In the genomic region with DNA sequence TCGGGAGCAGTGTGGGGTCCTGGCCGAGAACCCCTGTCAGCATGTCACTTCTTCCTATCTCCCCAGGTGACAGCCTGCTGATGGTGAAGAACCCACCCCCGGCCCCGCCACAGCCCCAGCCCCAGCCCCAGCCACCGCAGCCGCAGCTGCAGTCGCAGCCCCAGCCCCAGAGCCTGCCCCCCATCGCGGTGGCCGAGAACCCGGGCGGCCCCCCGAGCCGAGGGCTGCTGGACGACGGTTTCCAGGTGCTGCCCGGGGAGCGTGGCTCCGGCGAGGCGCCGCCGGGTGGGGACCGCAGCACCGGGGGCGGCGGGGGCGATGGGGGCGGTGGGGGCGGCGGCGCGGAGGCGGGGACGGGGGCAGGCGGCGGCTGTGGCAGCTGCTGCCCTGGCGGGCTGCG, we compare ENCODE assay signal across 2 cellular contexts.
TF ChIP-seq lines count a peak whose summit lies in the region.

No MANE protein-coding gene starts in this region.

TF ChIP-seq in SK-N-SH, 30 proteins besides CTCF, POLR2A, EP300 and RAD21 (continued from another document):
- TF ChIP-seq, protein P1, sequence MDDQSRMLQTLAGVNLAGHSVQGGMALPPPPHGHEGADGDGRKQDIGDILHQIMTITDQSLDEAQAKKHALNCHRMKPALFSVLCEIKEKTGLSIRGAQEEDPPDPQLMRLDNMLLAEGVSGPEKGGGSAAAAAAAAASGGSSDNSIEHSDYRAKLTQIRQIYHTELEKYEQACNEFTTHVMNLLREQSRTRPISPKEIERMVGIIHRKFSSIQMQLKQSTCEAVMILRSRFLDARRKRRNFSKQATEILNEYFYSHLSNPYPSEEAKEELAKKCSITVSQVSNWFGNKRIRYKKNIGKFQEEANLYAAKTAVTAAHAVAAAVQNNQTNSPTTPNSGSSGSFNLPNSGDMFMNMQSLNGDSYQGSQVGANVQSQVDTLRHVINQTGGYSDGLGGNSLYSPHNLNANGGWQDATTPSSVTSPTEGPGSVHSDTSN (IDR thresholded peaks at IDR 0.05): no peak
TF ChIP-seq in SK-N-SH: peak in this region for 0.

TF ChIP-seq in SK-N-SH treated with all-trans-retinoic acid at 6 μM for 48 hours, 23 proteins besides CTCF, POLR2A, EP300 and RAD21:
- TF ChIP-seq, protein P2, sequence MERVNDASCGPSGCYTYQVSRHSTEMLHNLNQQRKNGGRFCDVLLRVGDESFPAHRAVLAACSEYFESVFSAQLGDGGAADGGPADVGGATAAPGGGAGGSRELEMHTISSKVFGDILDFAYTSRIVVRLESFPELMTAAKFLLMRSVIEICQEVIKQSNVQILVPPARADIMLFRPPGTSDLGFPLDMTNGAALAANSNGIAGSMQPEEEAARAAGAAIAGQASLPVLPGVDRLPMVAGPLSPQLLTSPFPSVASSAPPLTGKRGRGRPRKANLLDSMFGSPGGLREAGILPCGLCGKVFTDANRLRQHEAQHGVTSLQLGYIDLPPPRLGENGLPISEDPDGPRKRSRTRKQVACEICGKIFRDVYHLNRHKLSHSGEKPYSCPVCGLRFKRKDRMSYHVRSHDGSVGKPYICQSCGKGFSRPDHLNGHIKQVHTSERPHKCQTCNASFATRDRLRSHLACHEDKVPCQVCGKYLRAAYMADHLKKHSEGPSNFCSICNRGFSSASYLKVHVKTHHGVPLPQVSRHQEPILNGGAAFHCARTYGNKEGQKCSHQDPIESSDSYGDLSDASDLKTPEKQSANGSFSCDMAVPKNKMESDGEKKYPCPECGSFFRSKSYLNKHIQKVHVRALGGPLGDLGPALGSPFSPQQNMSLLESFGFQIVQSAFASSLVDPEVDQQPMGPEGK (CRISPR knock-in tag; IDR thresholded peaks at IDR 0.05; ENCODE audit: borderline replicate concordance): no peak
- no peak for TF ChIP-seq TCF4 (CRISPR knock-in tag; IDR thresholded peaks at IDR 0.05; ENCODE audit: borderline replicate concordance)
- TF ChIP-seq CSDC2 (CRISPR knock-in tag; IDR thresholded peaks at IDR 0.05): no peak
- TF ChIP-seq ZNF70 (CRISPR knock-in tag; IDR thresholded peaks at IDR 0.05): no peak
